Comparison of ENCODE assay signal across 8 cellular contexts in the genomic region with DNA sequence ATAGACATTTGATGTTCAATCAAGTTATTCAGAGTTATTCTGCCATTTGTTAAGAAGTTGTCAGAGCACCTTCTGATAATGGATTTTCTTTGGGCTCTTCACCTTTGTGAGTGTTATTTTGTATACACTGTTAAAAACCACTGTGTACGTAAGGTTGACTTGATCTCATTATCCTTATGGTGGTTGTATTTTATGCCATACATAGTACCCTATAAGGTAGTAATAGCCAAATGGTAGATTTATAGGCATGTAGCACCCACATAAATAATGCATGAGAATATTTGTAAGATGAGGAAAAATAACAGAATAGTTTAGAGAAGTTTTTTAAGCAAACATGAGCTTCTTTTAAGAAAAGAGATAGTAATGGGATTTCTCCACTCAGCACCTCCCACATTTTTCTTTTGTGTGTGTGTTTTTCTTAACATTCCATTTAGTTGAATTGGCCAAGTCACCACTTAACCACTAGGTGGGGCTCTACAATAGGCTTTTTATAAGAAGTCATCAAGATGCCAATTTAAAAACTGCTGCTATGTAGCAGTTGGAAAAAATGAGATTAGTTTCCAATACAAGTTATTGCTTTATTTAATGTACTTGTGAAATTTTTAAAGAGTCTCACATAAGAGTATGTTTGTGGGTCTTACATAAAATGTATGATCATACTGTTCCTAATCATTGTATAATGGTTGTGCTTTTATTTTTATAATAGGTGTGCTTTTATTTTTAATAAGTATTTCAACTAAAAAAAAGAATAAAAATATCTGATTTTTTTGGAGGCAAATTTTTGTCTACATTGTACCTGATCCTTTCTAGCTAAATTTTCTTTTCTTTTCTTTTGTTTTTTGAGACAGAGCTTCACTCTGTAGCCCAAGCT. TPM values are rescaled to one million over a fixed set of nuclear protein-coding genes. Genes with fewer than 3 reads are reported as not detected.
DNase-seq lines count a peak whose midpoint lies in the region; ATAC-seq, FAIRE-seq and TF ChIP-seq lines count a peak whose summit lies in the region.

No MANE protein-coding gene starts in this region.

- no peaks in the 10 kb centered on the region for H3K9me3 Mint-ChIP-seq in mesothelial cell of epicardium

- H3K9ac ChIP-seq in endothelial cell of umbilical vein (replicated peaks; ENCODE audit: extremely low read depth, insufficient read depth, low read length): no peak overlapping the region

- H3K4me1 ChIP-seq in endothelial cell of umbilical vein (ENCODE audit: control insufficient read depth, extremely low read depth, insufficient read depth, low read length): no peaks in the 10 kb centered on the region

- no peak overlapping the region for H3K4me2 ChIP-seq in endothelial cell of umbilical vein (ENCODE audit: insufficient read depth, low read length)

- no TSS peak for BruUV-seq in endothelial cell of umbilical vein (replicated peaks; lab: Mats Ljungman, UMichigan)

- DNase-seq in EL (peak; percentile 84), NB4 (ENCODE audit: low read depth) (peak; percentile 76), SK-N-DZ (ENCODE audit: low spot score) (peak; percentile 52), endothelial cell of umbilical vein (ENCODE audit: low read depth, low spot score) (peak; percentile 82), mesothelial cell of epicardium (ENCODE audit: low spot score in 2 of 2, unreplicated experiment in 2 of 2) (no peak)
- no peak for DNase-seq in activated naive CD4-positive, alpha-beta T cell (lab: John Stamatoyannopoulos, UW)

- H3K36me3 Mint-ChIP-seq in mesothelial cell of epicardium: peaks cover 24% of the 10 kb centered on the region

- intact Hi-C loops in endothelial cell of umbilical vein (cut with micrococcal nuclease): loop anchor here (1.0 to 2.0 kb wide), 4 partner anchors 24 to 388 kb away; no protein-coding TSS in a partner anchor

- no peaks in the 10 kb centered on the region for H3K27me3 ChIP-seq in endothelial cell of umbilical vein (ENCODE audit: control insufficient read depth in 2 of 2, insufficient read depth in 2 of 2, low read length in 2 of 2)

- ATAC-seq in HG02938 (IDR thresholded peaks at IDR 0.05; ENCODE audit: unreplicated experiment): no peak

- no peaks in the 10 kb centered on the region for H3K79me2 ChIP-seq in endothelial cell of umbilical vein (ENCODE audit: control insufficient read depth, insufficient read depth, low read length)

- no peaks in the 10 kb centered on the region for H4K20me1 ChIP-seq in endothelial cell of umbilical vein (replicated peaks; ENCODE audit: control insufficient read depth, extremely low read depth, insufficient read depth, low read length)

- H3K27me3 Mint-ChIP-seq in mesothelial cell of epicardium (ENCODE audit: low read depth): no peaks in the 10 kb centered on the region

- TF ChIP-seq CTCF in 22Rv1 (IDR thresholded peaks at IDR 0.05) (peak; percentile 99), NB4 (IDR thresholded peaks at IDR 0.05; ENCODE audit: low read depth, low read length) (peak; percentile 93), endothelial cell of umbilical vein (IDR thresholded peaks at IDR 0.05; ENCODE audit: extremely low read depth in 1 of 2, insufficient read depth in 1 of 2, low read depth in 1 of 2, low read length in 2 of 2) (peak; percentile 64 to 69), mesothelial cell of epicardium (IDR thresholded peaks at IDR 0.05; ENCODE audit: unreplicated experiment) (peak; percentile 80)

- H2AFZ ChIP-seq in endothelial cell of umbilical vein (ENCODE audit: low read depth, low read length): no peak overlapping the region

- H3K27ac Mint-ChIP-seq in mesothelial cell of epicardium: peak overlapping the region; percentile 89

- H3K9me3 ChIP-seq in endothelial cell of umbilical vein (replicated peaks; ENCODE audit: control insufficient read depth, insufficient read depth, low read length): no peaks in the 10 kb centered on the region

- H3K4me3 Mint-ChIP-seq in mesothelial cell of epicardium: no peak overlapping the region

- peaks cover 5% of the 10 kb centered on the region for H3K4me1 Mint-ChIP-seq in mesothelial cell of epicardium

- dilution Hi-C loops in endothelial cell of umbilical vein (cut with MboI; ENCODE audit: extremely low pct_ligation_motif_present, low sequenced_read_pairs): no loop called here

- H3K9me1 ChIP-seq in endothelial cell of umbilical vein (replicated peaks; ENCODE audit: control insufficient read depth, extremely low read depth, insufficient read depth, low read length): no peaks in the 10 kb centered on the region

- TF ChIP-seq POLR2A in NB4 (IDR thresholded peaks at IDR 0.05; ENCODE audit: extremely low read depth, insufficient read length): no peak
- no peak for TF ChIP-seq POLR2A in endothelial cell of umbilical vein (IDR thresholded peaks at IDR 0.05; ENCODE audit: low read depth, low read length)

- FAIRE-seq in endothelial cell of umbilical vein (lab: Jason Lieb, UNC): no peak

- no peak overlapping the region for H3K27ac ChIP-seq in 22Rv1
- no peak overlapping the region for H3K27ac ChIP-seq in endothelial cell of umbilical vein (ENCODE audit: insufficient read depth, low read depth, low read length)

- H3K4me3 ChIP-seq in NB4 (ENCODE audit: low read depth, low read length) (no peak overlapping the region), endothelial cell of umbilical vein (replicated peaks in 1 of 3; ENCODE audit: insufficient read depth in 1 of 3, low read depth in 1 of 3, low read length in 3 of 3) (no peak overlapping the region)

- H3K36me3 ChIP-seq in endothelial cell of umbilical vein (ENCODE audit: control insufficient read depth in 2 of 2, extremely low read depth in 1 of 2, insufficient read depth in 2 of 2, low read length in 2 of 2): peaks cover 7 to 23% of the 10 kb centered on the region in 2 experiments

- CTCF ChIA-PET in endothelial cell of umbilical vein (lab: Charles Lee): interaction anchor here (0.5 to 3.3 kb wide), 22 partner anchors 8 to 347 kb away, joined by 3 to 28 read pairs (median 5); no protein-coding TSS in a partner anchor

- POLR2A ChIA-PET in endothelial cell of umbilical vein (lab: Charles Lee): no interaction called here

TF ChIP-seq in endothelial cell of umbilical vein, 7 proteins besides CTCF, POLR2A, EP300 and RAD21:
- TF ChIP-seq JUN (IDR thresholded peaks at IDR 0.05; ENCODE audit: borderline replicate concordance, insufficient read depth, insufficient read length, low read depth) (no peak), MYC (IDR thresholded peaks at IDR 0.05; ENCODE audit: low read depth, low read length) (no peak), EZH2 (IDR thresholded peaks at IDR 0.05; ENCODE audit: borderline replicate concordance, low read depth, low read length, severe bottlenecking) (no peak), FOS (IDR thresholded peaks at IDR 0.05; ENCODE audit: borderline replicate concordance, insufficient read depth, low read length) (no peak), MAX (IDR thresholded peaks at IDR 0.05; ENCODE audit: insufficient read depth, insufficient read length) (no peak), GATA2 (IDR thresholded peaks at IDR 0.05; ENCODE audit: insufficient read depth, insufficient read length, low read depth, low read length) (no peak), POLR2AphosphoS5 (IDR thresholded peaks at IDR 0.05; ENCODE audit: insufficient read depth, low read depth, low read length) (no peak)

RNA-seq across cellular contexts. Expression of gene STMP1, which starts 41.1 kb away (rescaled TPM):
- polyA plus RNA-seq in SK-N-DZ (2014; cell fraction: cytosol; rRNA removed): 30.4 and 33.9 TPM in 2 replicates
- polyA plus RNA-seq in SK-N-DZ (2014; cell fraction: nucleus; rRNA removed): 18.2 and 30.3 TPM in 2 replicates
- 21.4 and 31.3 TPM in 2 replicates for total RNA-seq in endothelial cell of umbilical vein
- 13.5 and 17.1 TPM in 2 replicates for polyA plus RNA-seq in endothelial cell of umbilical vein
- 18.3 and 20.0 TPM in 2 replicates for polyA plus RNA-seq in endothelial cell of umbilical vein (2011; cell fraction: cytosol; rRNA removed)
- polyA plus RNA-seq in endothelial cell of umbilical vein (2011; cell fraction: nucleus; rRNA removed): 8.8 and 12.0 TPM in 2 replicates
- polyA plus RNA-seq in endothelial cell of umbilical vein (2012): 22.9 and 30.7 TPM in 2 replicates
- 14.2 and 17.9 TPM in 2 replicates for polyA minus RNA-seq in endothelial cell of umbilical vein
- 14.6 TPM for polyA minus RNA-seq in endothelial cell of umbilical vein (2011; cell fraction: cytosol; rRNA and poly(A)+ RNA removed)
- 13.0 and 16.7 TPM in 2 replicates for polyA minus RNA-seq in endothelial cell of umbilical vein (2011; cell fraction: nucleus; rRNA and poly(A)+ RNA removed)
- total RNA-seq in mesothelial cell of epicardium: 46.3 to 48.6 TPM (median 47.7 TPM) in 3 replicates

Comparison
In these comparisons a context has a peak if more than half of its experiments do, and no peak if none do; other contexts are left out.
1. DNase-seq: peak in EL (single experiment), NB4 (single experiment), SK-N-DZ (single experiment) and endothelial cell of umbilical vein (single experiment); none in mesothelial cell of epicardium (0 of 2) and activated naive CD4-positive, alpha-beta T cell (0 of 4).
2. Peak in every context shown above with its lines, with median percentiles within 50 percentile points of each other: CTCF ChIP-seq.